ENCODE assay signal across 15 cellular contexts in the genomic region with DNA sequence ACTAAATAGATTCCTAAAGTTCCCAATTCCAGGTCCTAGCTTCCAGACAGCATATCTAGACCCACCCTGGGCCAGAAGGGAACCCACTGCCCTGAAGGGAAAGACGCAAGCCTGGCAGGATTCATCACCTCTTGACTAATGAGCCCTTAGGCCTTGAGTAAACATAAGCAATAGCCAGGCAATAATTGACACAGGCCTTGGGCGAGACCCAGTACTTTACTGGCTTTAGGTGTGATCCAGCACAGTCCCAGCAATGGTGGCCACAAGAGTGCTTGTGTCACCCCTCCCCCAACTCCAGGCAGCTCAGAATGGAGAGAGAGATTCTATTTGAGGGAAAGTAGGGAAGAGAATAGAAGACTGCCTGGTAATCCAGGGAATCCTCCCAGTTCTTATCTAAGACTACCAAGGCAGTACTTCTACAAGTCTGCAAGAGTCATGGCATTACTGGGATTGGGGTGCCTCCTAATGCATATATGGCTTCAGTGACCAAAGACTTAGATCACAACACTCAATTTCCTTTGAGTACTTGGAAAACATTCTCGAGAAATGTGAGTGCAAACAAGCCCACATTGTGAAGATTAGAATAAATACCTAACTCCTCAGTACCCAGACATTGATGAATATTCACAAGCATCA. TPM values are rescaled to one million over a fixed set of nuclear protein-coding genes. Genes with fewer than 3 reads are reported as not detected.
DNase-seq lines count a peak whose midpoint lies in the region; ATAC-seq and TF ChIP-seq lines count a peak whose summit lies in the region.
"Had no signal": no experiment of that assay in that cellular context is flagged by ENCODE, and none has a peak within 500 bp of the region (broad histone marks: within the 10 kb centered on the region; RNA-seq: fewer than 3 reads in every experiment).

No MANE protein-coding gene starts in this region.

- no peaks in the 10 kb centered on the region for H3K79me1 ChIP-seq in mesendoderm (ENCODE audit: low read length)

- no peak overlapping the region for H3K9ac ChIP-seq in mesendoderm (ENCODE audit: low read length)

- H3K4me3 Mint-ChIP-seq in osteocyte (ENCODE audit: unreplicated experiment), result no peak overlapping the region
- H3K4me3 Mint-ChIP-seq: B cell; CD4-positive, alpha-beta T cell had no signal

- H3K27me3 ChIP-seq in mesendoderm (ENCODE audit: insufficient read depth, low read length, poor library complexity), result no peaks in the 10 kb centered on the region
- H3K27me3 ChIP-seq: SJCRH30 had no signal

- WGBS in mesendoderm (ENCODE audit: extremely low coverage, insufficient coverage, low lambda C conversion rate), result no CpG with 5 or more reads among the region's 3 CpGs

- H3K18ac ChIP-seq in mesendoderm (ENCODE audit: low read length), result no peak overlapping the region

- no peak overlapping the region for H2BK120ac ChIP-seq in mesendoderm (ENCODE audit: low read depth, low read length)

- no peak overlapping the region for H2BK5ac ChIP-seq in mesendoderm (ENCODE audit: low read length)

- H3K4me2 ChIP-seq in mesendoderm (ENCODE audit: low read length), result no peak overlapping the region

- no peaks in the 10 kb centered on the region for H3K27me3 Mint-ChIP-seq in osteocyte (ENCODE audit: unreplicated experiment)

- no peak overlapping the region for H3K56ac ChIP-seq in mesendoderm (ENCODE audit: low read length)

- no peak overlapping the region for H3K27ac ChIP-seq in mesendoderm (ENCODE audit: low read depth, low read length)
- H3K27ac ChIP-seq: SJCRH30 had no signal

- H3K4me1 ChIP-seq in mesendoderm (ENCODE audit: control insufficient read depth, low read depth, low read length), result no peaks in the 10 kb centered on the region
- H3K4me1 ChIP-seq: SJCRH30 had no signal

- DNase-seq in ELF-1 (ENCODE audit: low read depth, low spot score) (peak; percentile 39), NCI-H69 (lab: John Stamatoyannopoulos, UW) (peak; percentile 5), mesendoderm (peak; percentile 29), NCI-H1436 (lab: John Stamatoyannopoulos, UW) (no peak), osteocyte (ENCODE audit: extremely low spot score, unreplicated experiment) (no peak), AG08396 (ENCODE audit: low spot score) (no peak)
- DNase-seq: CD4-positive, alpha-beta T cell; DND-41; GF-D8; H7; MV-4-11; SJCRH30 had no signal

- H3K79me2 ChIP-seq in mesendoderm (ENCODE audit: control insufficient read depth, insufficient read depth, low read length), result no peaks in the 10 kb centered on the region

- no peaks in the 10 kb centered on the region for H3K36me3 ChIP-seq in mesendoderm (ENCODE audit: control insufficient read depth, insufficient read depth, low read length)
- H3K36me3 ChIP-seq: SJCRH30 had no signal

- H3K27ac Mint-ChIP-seq in osteocyte (ENCODE audit: unreplicated experiment), result no peak overlapping the region
- H3K27ac Mint-ChIP-seq: B cell; CD4-positive, alpha-beta T cell had no signal

- no peak overlapping the region for H3K23ac ChIP-seq in mesendoderm (ENCODE audit: low read length)

- peak; percentile 61 for ATAC-seq in esophagus mucosa
- no peak for ATAC-seq in GM18868 (IDR thresholded peaks at IDR 0.05; ENCODE audit: unreplicated experiment)

- TF ChIP-seq CTCF in osteocyte (IDR thresholded peaks at IDR 0.05), result no peak

- H2AK5ac ChIP-seq in mesendoderm (ENCODE audit: low read length), result no peak overlapping the region

- H3K4me1 Mint-ChIP-seq in osteocyte (ENCODE audit: unreplicated experiment), result no peaks in the 10 kb centered on the region
- H3K4me1 Mint-ChIP-seq: B cell had no signal

- no peak overlapping the region for H3K4ac ChIP-seq in mesendoderm (ENCODE audit: low read depth, low read length)

- H3K4me3 ChIP-seq in mesendoderm (ENCODE audit: low read length), result no peak overlapping the region
- H3K4me3 ChIP-seq: SJCRH30 had no signal

- peaks cover 9% of the 10 kb centered on the region for H3K9me3 Mint-ChIP-seq in osteocyte (ENCODE audit: unreplicated experiment)

- peaks cover 6% of the 10 kb centered on the region for H3K36me3 Mint-ChIP-seq in osteocyte (ENCODE audit: unreplicated experiment)

- H4K8ac ChIP-seq in mesendoderm (ENCODE audit: low read depth, low read length), result no peak overlapping the region

- H2BK15ac ChIP-seq in mesendoderm (replicated peaks; ENCODE audit: low read depth), result no peak overlapping the region

- no peak overlapping the region for H4K5ac ChIP-seq in mesendoderm (ENCODE audit: low read length)

RNA-seq across cellular contexts. Expression of a gene that starts 30.4 kb away (rescaled TPM):
- total RNA-seq in esophagus mucosa (30.7 TPM), osteocyte (116 and 120 TPM in 2 replicates)
- polyA plus RNA-seq in mesendoderm (2013, experiment 1 of 2), result 25.5 TPM
- 25.1 TPM for polyA plus RNA-seq in mesendoderm (2013, experiment 2 of 2)

Comparison
In these comparisons a context has a peak if more than half of its experiments do, and no peak if none do; other contexts are left out.
1. DNase-seq: peak in ELF-1 (single experiment), NCI-H69 (single experiment) and mesendoderm (single experiment); none in NCI-H1436 (single experiment), osteocyte (single experiment) and AG08396 (single experiment).